Comparison of ENCODE assay signal across 2 cellular contexts in the genomic region with DNA sequence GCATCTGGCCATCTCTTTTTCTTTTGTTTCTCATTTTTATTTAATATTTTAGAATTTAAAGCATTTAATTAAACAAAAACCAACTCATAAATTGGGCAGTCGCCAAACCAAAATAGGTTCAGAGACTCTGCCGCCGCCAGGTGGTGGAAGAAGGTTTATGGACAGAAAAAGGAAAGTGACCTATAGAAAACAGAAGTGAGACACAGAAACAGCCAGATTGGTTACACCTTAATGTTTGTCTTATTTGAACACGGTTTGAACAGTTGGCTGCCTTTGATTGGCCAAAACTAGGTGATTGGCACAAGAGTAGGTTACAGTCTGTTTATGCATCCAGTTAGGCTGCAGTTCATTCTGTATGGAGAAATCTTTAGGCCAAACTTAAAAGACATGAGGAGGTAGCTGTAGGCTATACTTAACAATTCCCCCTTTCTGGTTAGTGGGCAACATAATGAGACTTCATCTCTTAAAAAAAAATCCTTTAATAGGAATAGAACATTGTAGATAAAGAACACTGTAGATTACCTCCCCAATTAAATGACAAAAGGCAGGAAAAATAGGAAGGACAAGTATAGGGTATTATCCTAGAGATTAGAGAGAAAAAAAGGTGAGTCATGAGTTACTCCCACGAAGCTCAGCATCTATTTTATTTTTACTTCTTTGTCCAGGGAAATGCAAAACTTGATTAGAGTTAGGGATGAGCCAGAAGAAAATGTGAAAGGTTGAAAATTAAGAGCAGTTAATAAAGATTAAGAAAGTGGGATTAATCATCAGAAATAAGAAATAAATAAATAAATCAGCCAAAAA.
TF ChIP-seq lines count a peak whose summit lies in the region.

No MANE protein-coding gene starts in this region.

TF ChIP-seq in GM23338, 12 proteins besides CTCF, POLR2A, EP300 and RAD21:
- TF ChIP-seq EZH2 (IDR thresholded peaks at IDR 0.05; ENCODE audit: low read depth, unreplicated experiment) (no peak), CREB1 (CRISPR knock-in tag; IDR thresholded peaks at IDR 0.05; ENCODE audit: low read depth) (no peak)

TF ChIP-seq in H1, 55 proteins besides CTCF, POLR2A, EP300 and RAD21:
- TF ChIP-seq SRF (IDR thresholded peaks at IDR 0.05; ENCODE audit: low read depth, low read length) (no peak), SP2 (IDR thresholded peaks at IDR 0.05; ENCODE audit: low read length) (no peak), ASH2L (IDR thresholded peaks at IDR 0.05; ENCODE audit: low read length) (no peak), RXRA (IDR thresholded peaks at IDR 0.05; ENCODE audit: insufficient read depth, low read depth, low read length) (no peak), JUN (IDR thresholded peaks at IDR 0.05; ENCODE audit: low read depth, low read length) (no peak), TBP (IDR thresholded peaks at IDR 0.05; ENCODE audit: low read depth, low read length) (no peak), SIN3A (conservative IDR thresholded peaks at IDR 0.05 in 1 of 2, IDR thresholded peaks at IDR 0.05 in 1 of 2; ENCODE audit: low read depth in 1 of 2, low read length in 2 of 2) (no peak), EGR1 (IDR thresholded peaks at IDR 0.05; ENCODE audit: borderline replicate concordance, low read depth, low read length) (no peak), E2F6 (IDR thresholded peaks at IDR 0.05) (no peak)
- TF ChIP-seq, protein P1, sequence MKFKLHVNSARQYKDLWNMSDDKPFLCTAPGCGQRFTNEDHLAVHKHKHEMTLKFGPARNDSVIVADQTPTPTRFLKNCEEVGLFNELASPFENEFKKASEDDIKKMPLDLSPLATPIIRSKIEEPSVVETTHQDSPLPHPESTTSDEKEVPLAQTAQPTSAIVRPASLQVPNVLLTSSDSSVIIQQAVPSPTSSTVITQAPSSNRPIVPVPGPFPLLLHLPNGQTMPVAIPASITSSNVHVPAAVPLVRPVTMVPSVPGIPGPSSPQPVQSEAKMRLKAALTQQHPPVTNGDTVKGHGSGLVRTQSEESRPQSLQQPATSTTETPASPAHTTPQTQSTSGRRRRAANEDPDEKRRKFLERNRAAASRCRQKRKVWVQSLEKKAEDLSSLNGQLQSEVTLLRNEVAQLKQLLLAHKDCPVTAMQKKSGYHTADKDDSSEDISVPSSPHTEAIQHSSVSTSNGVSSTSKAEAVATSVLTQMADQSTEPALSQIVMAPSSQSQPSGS (IDR thresholded peaks at IDR 0.05; ENCODE audit: low read length): no peak
